16 cellular contexts compared by ENCODE assay signal in the genomic region with DNA sequence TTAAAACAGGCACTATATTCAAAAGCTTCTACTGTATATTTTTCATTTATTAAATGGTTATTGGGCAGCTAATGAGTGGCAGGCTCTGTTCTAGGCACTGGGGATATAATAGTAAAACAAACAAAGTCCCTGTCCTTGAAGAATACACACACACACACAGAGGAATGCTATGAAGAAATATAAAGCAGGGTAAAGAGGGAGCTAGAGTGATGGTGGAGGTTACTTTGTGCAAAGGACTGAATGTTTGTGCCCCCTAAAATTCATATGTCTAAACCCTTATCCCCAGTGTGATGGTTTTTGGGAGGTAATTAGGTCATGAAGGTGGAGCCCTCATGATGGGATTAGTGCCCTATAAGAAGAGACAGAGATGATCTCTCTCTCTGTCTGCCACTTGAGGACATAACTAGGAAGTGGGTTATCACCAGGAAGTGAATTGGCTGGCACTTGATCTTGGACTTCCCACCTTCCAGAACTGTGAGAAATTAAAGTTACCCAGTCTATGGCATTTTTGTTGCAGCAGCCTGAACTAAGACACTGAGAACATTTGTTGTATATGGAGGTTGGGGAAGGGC. TPM values are rescaled to one million over a fixed set of nuclear protein-coding genes. Genes with fewer than 3 reads are reported as not detected.
DNase-seq lines count a peak whose midpoint lies in the region; ATAC-seq and TF ChIP-seq lines count a peak whose summit lies in the region.
"Had no signal": no experiment of that assay in that cellular context is flagged by ENCODE, and none has a peak within 500 bp of the region (broad histone marks: within the 10 kb centered on the region; RNA-seq: fewer than 3 reads in every experiment).

No MANE protein-coding gene starts in this region.

- intact Hi-C loops in Caco-2 (cut with micrococcal nuclease; ENCODE audit: unreplicated experiment) = no loop called here
- intact Hi-C loops in stomach (cut with DNase I; ENCODE audit: low total_unique reads) = no loop called here
- intact Hi-C loops in breast epithelium (cut with DNase I; ENCODE audit: low total_unique reads) = no loop called here

- TF ChIP-seq CTCF in Caco-2 (IDR thresholded peaks at IDR 0.05; ENCODE audit: insufficient read depth in 1 of 2, low read depth in 1 of 2, low read length in 1 of 2, severe bottlenecking in 1 of 2, unreplicated experiment in 1 of 2) = no peak
- TF ChIP-seq CTCF in stomach (IDR thresholded peaks at IDR 0.05) = no peak
- TF ChIP-seq CTCF in breast epithelium (IDR thresholded peaks at IDR 0.05) = no peak
- no peak for TF ChIP-seq CTCF in GM13976 (IDR thresholded peaks at IDR 0.05; ENCODE audit: borderline replicate concordance, control extremely low read depth, extremely low read depth, insufficient read depth, missing control alignments)

- TF ChIP-seq POLR2A in stomach (IDR thresholded peaks at IDR 0.05) = no peak
- no peak for TF ChIP-seq POLR2A in breast epithelium (IDR thresholded peaks at IDR 0.05)

- BruUV-seq in Caco-2 (replicated peaks; lab: Mats Ljungman, UMichigan) = no TSS peak

- H3K9me3 Mint-ChIP-seq in Caco-2 (ENCODE audit: unreplicated experiment) (no peaks in the 10 kb centered on the region), memory B cell (no peaks in the 10 kb centered on the region)
- H3K9me3 Mint-ChIP-seq in central memory CD8-positive, alpha-beta T cell = no peaks in the 10 kb centered on the region

- H3K4me1 ChIP-seq in Caco-2 (peaks cover 30% of the 10 kb centered on the region), stomach (peaks cover 0 to 57% (median 28%) of the 10 kb centered on the region in 4 donors), breast epithelium (no peaks in the 10 kb centered on the region)
- H3K4me1 ChIP-seq: HAP-1 had no signal

- H3K27ac ChIP-seq in stomach = peak overlapping the region in 3 of 5 donors; percentile 7 to 53 (median 15)
- H3K27ac ChIP-seq in breast epithelium = no peak overlapping the region
- H3K27ac ChIP-seq: BLaER1 had no signal

- no peak overlapping the region for H3K4me3 ChIP-seq in Caco-2 (ENCODE audit: low read depth, low read length)
- H3K4me3 ChIP-seq in stomach = no peak overlapping the region
- no peak overlapping the region for H3K4me3 ChIP-seq in breast epithelium
- H3K4me3 ChIP-seq: BLaER1, HAP-1 had no signal

- H3K27me3 Mint-ChIP-seq in Caco-2 (ENCODE audit: insufficient read depth, unreplicated experiment) (no peaks in the 10 kb centered on the region), memory B cell (no peaks in the 10 kb centered on the region)
- no peaks in the 10 kb centered on the region for H3K27me3 Mint-ChIP-seq in central memory CD8-positive, alpha-beta T cell

- H3K27me3 ChIP-seq in Caco-2 (replicated peaks; ENCODE audit: control insufficient read depth, insufficient read depth, low read length) (no peaks in the 10 kb centered on the region), stomach (no peaks in the 10 kb centered on the region), breast epithelium (no peaks in the 10 kb centered on the region)
- H3K27me3 ChIP-seq: BLaER1 had no signal

- TF ChIP-seq EP300 in stomach (IDR thresholded peaks at IDR 0.05) = no peak

- CTCF ChIA-PET in Caco-2 (lab: Charles Lee) = no interaction called here

- in situ Hi-C loops in GM13976 (cut with MboI; ENCODE audit: low sequenced_read_pairs, unreplicated experiment) = no loop called here

- H3K36me3 Mint-ChIP-seq in Caco-2 (ENCODE audit: insufficient read depth, unreplicated experiment) (peaks cover 17% of the 10 kb centered on the region), memory B cell (peaks cover 27% of the 10 kb centered on the region)
- H3K36me3 Mint-ChIP-seq in central memory CD8-positive, alpha-beta T cell (ENCODE audit: insufficient read depth) = peaks cover 31% of the 10 kb centered on the region

- POLR2A ChIA-PET in Caco-2 (lab: Charles Lee) = no interaction called here

- H3K27ac Mint-ChIP-seq in Caco-2 (ENCODE audit: unreplicated experiment) = peak overlapping the region; percentile 36
- H3K27ac Mint-ChIP-seq in central memory CD8-positive, alpha-beta T cell (ENCODE audit: low read depth) = no peak overlapping the region
- H3K27ac Mint-ChIP-seq in memory B cell = peak overlapping the region; percentile 8

- no peaks in the 10 kb centered on the region for H3K9me3 ChIP-seq in Caco-2
- no peaks in the 10 kb centered on the region for H3K9me3 ChIP-seq in stomach
- H3K9me3 ChIP-seq in breast epithelium = no peaks in the 10 kb centered on the region
- H3K9me3 ChIP-seq: BLaER1, HAP-1 had no signal

- H3K4me3 Mint-ChIP-seq in Caco-2 (ENCODE audit: unreplicated experiment) (no peak overlapping the region), memory B cell (no peak overlapping the region)
- no peak overlapping the region for H3K4me3 Mint-ChIP-seq in central memory CD8-positive, alpha-beta T cell

- H3K4me1 Mint-ChIP-seq in Caco-2 (ENCODE audit: low read depth, unreplicated experiment) = peaks cover 20% of the 10 kb centered on the region
- peaks cover 25% of the 10 kb centered on the region for H3K4me1 Mint-ChIP-seq in central memory CD8-positive, alpha-beta T cell
- peaks cover 40% of the 10 kb centered on the region for H3K4me1 Mint-ChIP-seq in memory B cell

- DNase-seq in Caco-2 = no peak
- DNase-seq in central memory CD8-positive, alpha-beta T cell (ENCODE audit: low spot score in 2 of 2) = no peak
- DNase-seq in memory B cell (ENCODE audit: low spot score in 2 of 2) = no peak
- no peak for DNase-seq in stomach
- DNase-seq in breast epithelium (ENCODE audit: low spot score in 2 of 2) = no peak
- no peak for DNase-seq in GM13976 (ENCODE audit: low spot score)
- no peak for DNase-seq in NCI-H2107 (lab: John Stamatoyannopoulos, UW)
- DNase-seq: DMS53, Kasumi-1, NCI-H1105 treated with DMSO at 0.1 percent for 48 hours, NCI-H187, NCI-H2171, NCI-H510A, NCI-H82 had no signal

- H3K36me3 ChIP-seq in Caco-2 (ENCODE audit: control insufficient read depth, insufficient read depth, low read length) (peaks cover 2% of the 10 kb centered on the region; the same call in 1 of the 2 replicates), stomach (peaks cover 2 to 38% (median 22%) of the 10 kb centered on the region in 4 donors), breast epithelium (peaks cover under 1% of the 10 kb centered on the region)

- peak; percentile 52 for ATAC-seq in central memory CD8-positive, alpha-beta T cell (replicated peaks; ENCODE audit: extremely low read depth, poor library complexity, severe bottlenecking)
- no peak for ATAC-seq in memory B cell (ENCODE audit: low read depth)

RNA-seq across cellular contexts. Expression of a gene that starts 31.8 kb away (rescaled TPM):
- total RNA-seq in Caco-2 (2022) (10.9 and 12.1 TPM in 2 replicates), stomach (10 to 100 TPM in 4 of 5 donors, 1 to 10 TPM in 1; 4.6 to 30.6 (median 22.9) TPM), breast epithelium (10 to 100 TPM; 19.7 to 38.9 (median 28.5) TPM)
- 1 to 10 TPM; 3.3 to 4.6 (median 4.4) TPM for polyA plus RNA-seq in stomach

Comparison
In these comparisons a context has a peak if more than half of its experiments do, and no peak if none do; other contexts are left out.
1. H3K27ac ChIP-seq: peak in stomach (3 of 5); none in breast epithelium (0 of 2).